Comparison of ENCODE assay signal across 1 cellular context in the genomic region with DNA sequence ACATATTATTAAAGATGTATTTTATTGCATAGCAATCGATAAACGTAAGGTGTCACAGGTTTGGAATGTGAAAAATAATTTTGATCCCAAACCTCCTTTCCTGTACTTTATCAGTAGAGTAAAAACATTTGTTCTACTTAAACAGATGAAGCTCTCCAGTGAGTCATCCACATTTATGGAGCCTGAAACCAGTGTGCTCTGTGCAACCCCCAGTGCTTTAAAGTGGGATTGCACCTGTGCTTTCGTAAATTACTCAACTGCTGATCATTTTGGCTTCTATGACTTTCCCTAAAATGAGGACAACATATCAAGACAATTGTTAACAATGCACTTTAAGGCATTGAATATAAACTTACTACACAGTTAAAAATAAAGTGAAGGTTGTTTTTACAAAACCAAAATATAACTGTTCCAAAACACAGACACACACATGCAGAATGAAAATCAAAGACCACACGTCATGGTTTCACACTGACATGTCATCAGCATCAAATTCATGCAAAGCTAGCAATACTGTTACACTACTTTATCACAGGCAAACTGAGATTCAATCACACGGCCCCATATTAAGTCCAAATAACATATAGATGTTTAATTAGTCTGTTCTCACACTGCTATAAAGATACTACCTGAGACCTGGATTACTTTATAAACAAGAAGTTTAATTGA.
TF ChIP-seq lines count a peak whose summit lies in the region.

No MANE protein-coding gene starts in this region.

TF ChIP-seq in IMR-90, 13 proteins besides CTCF, POLR2A, EP300 and RAD21:
- no peak for TF ChIP-seq MAZ (IDR thresholded peaks at IDR 0.05; ENCODE audit: borderline replicate concordance, low read depth, low read length)
- no peak for TF ChIP-seq RFX5 (IDR thresholded peaks at IDR 0.05; ENCODE audit: low read depth, low read length)
- peak; percentile 41 for TF ChIP-seq SMC3 (IDR thresholded peaks at IDR 0.05; ENCODE audit: low read depth, low read length)
- TF ChIP-seq CEBPB (IDR thresholded peaks at IDR 0.05; ENCODE audit: low read depth, low read length): peak; percentile 77; the same call in 1 of the 2 replicates
- no peak for TF ChIP-seq CHD1 (IDR thresholded peaks at IDR 0.05; ENCODE audit: low read depth, low read length)
- TF ChIP-seq FOS (IDR thresholded peaks at IDR 0.05; ENCODE audit: low read depth, low read length): peak; percentile 70
- TF ChIP-seq MAFK (IDR thresholded peaks at IDR 0.05; ENCODE audit: low read depth, low read length): no peak
